ENCODE assay signal across 10 cellular contexts in the genomic region with DNA sequence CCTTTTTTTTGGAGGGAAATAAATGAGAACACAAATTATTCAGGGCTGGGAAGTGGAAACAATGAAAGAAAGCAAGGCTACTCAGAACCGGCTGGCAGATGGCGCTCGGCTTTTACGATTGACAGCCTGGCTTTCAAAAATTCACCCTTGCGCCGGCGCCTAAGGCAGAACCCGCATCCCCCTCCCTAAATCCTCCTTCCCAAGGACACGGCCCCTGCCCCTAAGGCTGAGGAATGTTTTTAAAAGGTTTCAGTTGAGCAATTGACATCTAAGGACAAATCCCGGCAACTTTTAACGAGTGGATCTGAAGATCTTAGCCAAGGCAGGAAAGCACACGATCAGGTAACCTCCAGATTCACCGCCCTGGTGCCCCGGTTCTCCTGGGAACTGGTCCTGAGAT. TPM values are rescaled to one million over a fixed set of nuclear protein-coding genes. Genes with fewer than 3 reads are reported as not detected.
DNase-seq lines count a peak whose midpoint lies in the region; ATAC-seq and TF ChIP-seq lines count a peak whose summit lies in the region.
"Had no signal": no experiment of that assay in that cellular context is flagged by ENCODE, and none has a peak within 500 bp of the region (broad histone marks: within the 10 kb centered on the region; RNA-seq: fewer than 3 reads in every experiment).

No MANE protein-coding gene starts in this region.

- H3K27me3 ChIP-seq in heart right ventricle (peaks cover 0 to 2% (median 0%) of the 10 kb centered on the region in 7 donors), upper lobe of right lung (peaks cover 7% of the 10 kb centered on the region)

- intact Hi-C loops in heart right ventricle (cut with DNase I) (loop anchor here in 9 of 10 donors (1.0 to 10.0 kb wide), 9 partner anchors 339 to 629 kb away; no protein-coding TSS in a partner anchor), Right ventricle myocardium inferior (cut with DNase I) (no loop called here), upper lobe of right lung (cut with DNase I) (no loop called here)

- H3K4me1 ChIP-seq in heart right ventricle, result peaks cover 0 to 6% (median 0%) of the 10 kb centered on the region in 9 donors
- H3K4me1 ChIP-seq in upper lobe of right lung, result no peaks in the 10 kb centered on the region

- no peak for DNase-seq in heart right ventricle
- no peak for DNase-seq in Right ventricle myocardium inferior (ENCODE audit: missing footprints)
- peak; percentile 30 for DNase-seq in RPMI8226
- peak in 1 of 2 donors; percentile 53 for DNase-seq in foreskin fibroblast
- no peak for DNase-seq in upper lobe of right lung
- no peak for DNase-seq in NCI-H187 treated with DMSO at 0.1 percent for 48 hours (lab: John Stamatoyannopoulos, UW)
- no peak for DNase-seq in activated gamma-delta T cell treated with Interleukin-2 at 50 U/mL for 16 hours
- DNase-seq in stimulated activated CD4-positive, alpha-beta T cell treated with anti-CD3 and anti-CD28 coated beads, Interleukin-2, amount 100 ng/mL, for 24 hours, result no peak
- DNase-seq: COR-L47 had no signal

- H3K9me3 ChIP-seq in heart right ventricle (no peaks in the 10 kb centered on the region), upper lobe of right lung (no peaks in the 10 kb centered on the region)

- WGBS in heart right ventricle, 2 donors, result 62 to 64% methylated on average over 14 of the region's 14 CpGs

- no peaks in the 10 kb centered on the region for H3K36me3 ChIP-seq in heart right ventricle
- no peaks in the 10 kb centered on the region for H3K36me3 ChIP-seq in upper lobe of right lung

- ATAC-seq in heart right ventricle, result no peak
- no peak for ATAC-seq in Right ventricle myocardium inferior
- no peak for ATAC-seq in upper lobe of right lung

- no peak overlapping the region for H3K27ac ChIP-seq in heart right ventricle
- H3K27ac ChIP-seq in upper lobe of right lung, result no peak overlapping the region
- H3K27ac ChIP-seq: epithelial cell of prostate had no signal

- no peak overlapping the region for H3K4me3 ChIP-seq in heart right ventricle
- H3K4me3 ChIP-seq in foreskin fibroblast (ENCODE audit: low read depth in 1 of 2, low read length in 2 of 2), result no peak overlapping the region
- H3K4me3 ChIP-seq in upper lobe of right lung, result no peak overlapping the region

- TF ChIP-seq CTCF in heart right ventricle (IDR thresholded peaks at IDR 0.05) (peak in 5 of 9 donors; percentile 10 to 45 (median 30)), foreskin fibroblast (IDR thresholded peaks at IDR 0.05; ENCODE audit: low read depth, low read length) (peak; percentile 24), upper lobe of right lung (IDR thresholded peaks at IDR 0.05) (peak; percentile 20)

RNA-seq across cellular contexts. Expression of a gene that starts 16.3 kb away (rescaled TPM):
- total RNA-seq in heart right ventricle, result 1,000 to 10,000 TPM; 1,348 to 2,208 (median 1,783) TPM
- polyA plus RNA-seq in heart right ventricle, result 1,000 to 10,000 TPM; 1,614 to 5,181 TPM
- total RNA-seq in Right ventricle myocardium inferior, result 1,475 TPM
- total RNA-seq in upper lobe of right lung, result 746 TPM

RNA-seq across cellular contexts. Expression of a gene that starts 18.1 kb away (rescaled TPM):
- total RNA-seq in heart right ventricle, result 1 to 10 TPM in 1 of 10 donors, under 1 TPM in 9; 0.15 to 1.5 (median 0.41) TPM
- 1 to 10 TPM in 1 of 2 donors, under 1 TPM in 1; 0.06 to 1.1 TPM for polyA plus RNA-seq in heart right ventricle
- 0.38 TPM for total RNA-seq in Right ventricle myocardium inferior
- total RNA-seq in upper lobe of right lung, result 1.1 TPM

Comparison
In these comparisons a context has a peak if more than half of its experiments do, and no peak if none do; other contexts are left out.
1. intact Hi-C loops: an anchor here in heart right ventricle (1.0 to 10.0 kb wide); none called in Right ventricle myocardium inferior and upper lobe of right lung.